In genomic region chr22:24417200-24417599, GRCh38 we compare ENCODE assay signal across 22 cellular contexts.
"Had no signal": no experiment of that assay in that cellular context is flagged by ENCODE, and none has a peak within 500 bp of the region (broad histone marks: within the 10 kb centered on the region; RNA-seq: fewer than 3 reads in every experiment).

No MANE protein-coding gene starts in this region.

- H3K9me3 ChIP-seq: breast epithelium, esophagus squamous epithelium, gastrocnemius medialis, psoas muscle, right atrium auricular region, tibial artery had no signal

- DNase-seq: activated CD4-positive, alpha-beta T cell treated with anti-CD3 and anti-CD28 coated beads, Interleukin-2, amount 10 ng/mL, durations not matched to agents 7 days and 5 days; activated CD4-positive, CD25-positive, alpha-beta regulatory T cell treated with anti-CD3 and anti-CD28 coated beads, Interleukin-2, amount 50 U/mL, for 72 hours; activated CD8-positive, alpha-beta memory T cell treated with anti-CD3 and anti-CD28 coated beads, Interleukin-2, amount 10 ng/mL, durations not matched to agents 7 days and 5 days; activated CD8-positive, alpha-beta T cell treated with anti-CD3 and anti-CD28 coated beads for 36 hours; activated gamma-delta T cell treated with Interleukin-2 at 50 U/mL for 16 hours; activated naive CD8-positive, alpha-beta T cell treated with anti-CD3 and anti-CD28 coated beads, Interleukin-2, amount 10 ng/mL, durations not matched to agents 7 days and 5 days; activated T-cell treated with anti-CD3 and anti-CD28 coated beads for 4 hours; amniotic stem cell; esophagus squamous epithelium; gastrocnemius medialis; hypothalamus; mesenchymal stem cell; nephron progenitor cell; stimulated activated CD4-positive, alpha-beta T cell treated with anti-CD3 and anti-CD28 coated beads, Interleukin-4, amount 100 ng/mL, for 24 hours; T-helper 9 cell; tibial artery had no signal

- H3K36me3 Mint-ChIP-seq: activated naive CD8-positive, alpha-beta T cell treated with anti-CD3 and anti-CD28 coated beads, Interleukin-2, amount 10 ng/mL, durations not matched to agents 7 days and 5 days had no signal

- ATAC-seq: activated CD8-positive, alpha-beta memory T cell treated with anti-CD3 and anti-CD28 coated beads, Interleukin-2, amount 10 ng/mL, durations not matched to agents 7 days and 5 days; activated CD8-positive, alpha-beta T cell treated with anti-CD3 and anti-CD28 coated beads for 36 hours; gastrocnemius medialis had no signal

- H3K27ac ChIP-seq: breast epithelium, coronary artery, esophagus squamous epithelium, gastrocnemius medialis, psoas muscle, right atrium auricular region, tibial artery had no signal

- H3K4me1 Mint-ChIP-seq: activated CD8-positive, alpha-beta memory T cell treated with anti-CD3 and anti-CD28 coated beads, Interleukin-2, amount 10 ng/mL, durations not matched to agents 7 days and 5 days had no signal

- H3K27me3 Mint-ChIP-seq: activated CD4-positive, alpha-beta T cell treated with anti-CD3 and anti-CD28 coated beads, Interleukin-2, amount 10 ng/mL, durations not matched to agents 7 days and 5 days; activated CD8-positive, alpha-beta T cell treated with anti-CD3 and anti-CD28 coated beads for 36 hours; activated naive CD8-positive, alpha-beta T cell treated with anti-CD3 and anti-CD28 coated beads, Interleukin-2, amount 10 ng/mL, durations not matched to agents 7 days and 5 days; stimulated activated naive CD8-positive, alpha-beta T cell treated with anti-CD3 and anti-CD28 coated beads, Interleukin-15, Interleukin-2, amounts not matched to agents 100 ng/mL and 50 ng/mL, for 24 hours had no signal

- H3K4me3 ChIP-seq: breast epithelium, coronary artery, esophagus squamous epithelium, gastrocnemius medialis, psoas muscle, right atrium auricular region, tibial artery had no signal

- H3K27me3 ChIP-seq: breast epithelium, gastrocnemius medialis, right atrium auricular region, tibial artery had no signal

- H3K9me3 Mint-ChIP-seq: activated CD4-positive, alpha-beta T cell treated with anti-CD3 and anti-CD28 coated beads, Interleukin-2, amount 10 ng/mL, durations not matched to agents 7 days and 5 days; activated CD8-positive, alpha-beta T cell treated with anti-CD3 and anti-CD28 coated beads for 36 hours; activated naive CD8-positive, alpha-beta T cell treated with anti-CD3 and anti-CD28 coated beads, Interleukin-2, amount 10 ng/mL, durations not matched to agents 7 days and 5 days; activated T-helper 1 cell treated with anti-CD3 and anti-CD28 coated beads, Interleukin-12 subunit alpha, Interleukin-12 subunit beta, Interleukin-2, Interleukin-4 antibody, amounts not matched to agents 30 ng/mL and 10 ng/mL and 1 ng/mL, durations not matched to agents 14 hours and 24 hours and 36 hours; nephron progenitor cell; stimulated activated naive CD8-positive, alpha-beta T cell treated with anti-CD3 and anti-CD28 coated beads, Interleukin-15, Interleukin-2, amounts not matched to agents 100 ng/mL and 50 ng/mL, for 24 hours had no signal

- H3K27ac Mint-ChIP-seq: activated CD4-positive, alpha-beta T cell treated with anti-CD3 and anti-CD28 coated beads, Interleukin-2, amount 10 ng/mL, durations not matched to agents 7 days and 5 days; activated CD8-positive, alpha-beta memory T cell treated with anti-CD3 and anti-CD28 coated beads, Interleukin-2, amount 10 ng/mL, durations not matched to agents 7 days and 5 days; activated CD8-positive, alpha-beta T cell treated with anti-CD3 and anti-CD28 coated beads for 36 hours; activated naive CD8-positive, alpha-beta T cell treated with anti-CD3 and anti-CD28 coated beads, Interleukin-2, amount 10 ng/mL, durations not matched to agents 7 days and 5 days; activated T-helper 1 cell treated with anti-CD3 and anti-CD28 coated beads, Interleukin-12 subunit alpha, Interleukin-12 subunit beta, Interleukin-2, Interleukin-4 antibody, amounts not matched to agents 30 ng/mL and 10 ng/mL and 1 ng/mL, durations not matched to agents 14 hours and 24 hours and 36 hours; nephron progenitor cell; stimulated activated naive CD8-positive, alpha-beta T cell treated with anti-CD3 and anti-CD28 coated beads, Interleukin-15, Interleukin-2, amounts not matched to agents 100 ng/mL and 50 ng/mL, for 24 hours had no signal

- H3K4me3 Mint-ChIP-seq: activated CD4-positive, alpha-beta T cell treated with anti-CD3 and anti-CD28 coated beads, Interleukin-2, amount 10 ng/mL, durations not matched to agents 7 days and 5 days; activated CD8-positive, alpha-beta memory T cell treated with anti-CD3 and anti-CD28 coated beads, Interleukin-2, amount 10 ng/mL, durations not matched to agents 7 days and 5 days; activated CD8-positive, alpha-beta T cell treated with anti-CD3 and anti-CD28 coated beads for 36 hours; activated naive CD8-positive, alpha-beta T cell treated with anti-CD3 and anti-CD28 coated beads, Interleukin-2, amount 10 ng/mL, durations not matched to agents 7 days and 5 days; activated T-helper 1 cell treated with anti-CD3 and anti-CD28 coated beads, Interleukin-12 subunit alpha, Interleukin-12 subunit beta, Interleukin-2, Interleukin-4 antibody, amounts not matched to agents 30 ng/mL and 10 ng/mL and 1 ng/mL, durations not matched to agents 14 hours and 24 hours and 36 hours; nephron progenitor cell; stimulated activated naive CD8-positive, alpha-beta T cell treated with anti-CD3 and anti-CD28 coated beads, Interleukin-15, Interleukin-2, amounts not matched to agents 100 ng/mL and 50 ng/mL, for 24 hours had no signal
